Comparison of ENCODE assay signal across 14 cellular contexts in the genomic region with DNA sequence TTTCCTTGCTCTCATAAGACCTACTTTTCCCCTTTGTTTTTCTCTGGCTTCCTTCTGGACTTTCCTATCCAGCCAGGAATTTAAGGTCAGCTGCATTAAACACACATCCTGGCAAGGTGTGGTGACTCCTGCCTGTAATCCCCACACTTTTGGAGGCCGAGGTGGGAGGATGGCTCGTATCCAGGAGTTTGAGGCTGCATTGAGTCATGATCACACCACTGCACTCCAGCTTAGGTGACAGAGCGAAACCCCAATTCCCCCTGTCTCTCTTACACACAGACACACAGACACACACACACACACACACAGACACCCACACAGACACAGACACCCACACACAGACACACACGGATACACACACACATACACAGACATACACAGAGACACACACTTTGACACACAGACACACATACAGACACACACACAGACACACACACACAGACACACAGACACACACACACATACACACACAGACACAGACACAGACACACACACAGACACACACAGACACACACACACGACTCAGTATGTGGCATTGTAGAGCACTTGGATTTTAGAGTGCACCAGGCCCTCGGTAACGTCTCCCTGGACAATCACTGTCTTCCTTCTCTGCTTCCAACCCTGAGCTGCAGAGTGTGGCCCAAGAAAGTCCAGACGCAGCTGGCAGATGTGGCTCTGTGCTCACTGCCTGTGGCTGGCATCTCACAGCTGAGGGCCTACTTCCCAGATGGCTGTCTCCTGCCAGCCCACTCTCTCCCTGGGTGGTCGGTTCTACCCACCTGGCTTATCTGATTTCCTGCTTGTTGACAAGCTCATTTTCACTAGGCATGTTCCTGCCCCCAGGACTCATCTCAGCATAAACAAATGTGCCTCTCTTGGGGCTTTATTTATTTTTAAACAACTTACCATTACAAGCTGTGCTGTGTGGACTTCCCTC. TPM values are rescaled to one million over a fixed set of nuclear protein-coding genes. Genes with fewer than 3 reads are reported as not detected.
A peak's percentile ranks its signal among the peaks of the same experiment; 100 is the strongest.
DNase-seq lines count a peak whose midpoint lies in the region; FAIRE-seq and TF ChIP-seq lines count a peak whose summit lies in the region.
"Had no signal": no experiment of that assay in that cellular context is flagged by ENCODE, and none has a peak within 500 bp of the region (broad histone marks: within the 10 kb centered on the region; RNA-seq: fewer than 3 reads in every experiment).

No MANE protein-coding gene starts in this region.

- H3K9me3 ChIP-seq in mammary epithelial cell (replicated peaks; ENCODE audit: insufficient read depth, low read length) (no peaks in the 10 kb centered on the region), breast epithelium (no peaks in the 10 kb centered on the region)
- H3K9me3 ChIP-seq: ovary, suprapubic skin had no signal

- intact Hi-C loops in mammary epithelial cell (cut with micrococcal nuclease) (no loop called here), breast epithelium (cut with DNase I; ENCODE audit: low total_unique reads) (no loop called here)

- H3K27me3 ChIP-seq in mammary epithelial cell (ENCODE audit: insufficient read depth, low read length): no peaks in the 10 kb centered on the region
- H3K27me3 ChIP-seq in breast epithelium: no peaks in the 10 kb centered on the region
- H3K27me3 ChIP-seq: ovary, suprapubic skin had no signal

- DNase-seq in mammary epithelial cell (peak; percentile 24), breast epithelium (ENCODE audit: low spot score in 2 of 2) (no peak), NCI-H2171 (lab: John Stamatoyannopoulos, UW) (peak; percentile 44), fibroblast of mammary gland (ENCODE audit: low read depth) (peak; percentile 35), urothelium cell line (ENCODE audit: low spot score) (peak; percentile 23), AG08395 (ENCODE audit: low spot score) (no peak), cerebellar nuclear complex (lab: John Stamatoyannopoulos, UW) (no peak), activated gamma-delta T cell treated with Interleukin-2 at 50 U/mL for 16 hours (no peak)
- DNase-seq: amygdala; NK-92 treated with Interleukin-12 subunit alpha and Interleukin-12 subunit beta, amount 100 ng/mL, for 24 hours; ovary; SHP77 treated with DMSO at 0.1 percent for 48 hours had no signal

- no TSS peak for BruUV-seq in mammary epithelial cell (replicated peaks; lab: Mats Ljungman, UMichigan)

- H3K27ac ChIP-seq in mammary epithelial cell (ENCODE audit: insufficient read depth, low read depth, low read length): no peak overlapping the region
- H3K27ac ChIP-seq in breast epithelium: no peak overlapping the region
- H3K27ac ChIP-seq: ovary, suprapubic skin had no signal

- in situ Hi-C loops in mammary epithelial cell (cut with MboI; ENCODE audit: low sequenced_read_pairs in 2 of 2): no loop called here

- TF ChIP-seq POLR2A in breast epithelium (IDR thresholded peaks at IDR 0.05): no peak

- H3K4me1 ChIP-seq in mammary epithelial cell (ENCODE audit: insufficient read depth, low read length) (no peaks in the 10 kb centered on the region), breast epithelium (no peaks in the 10 kb centered on the region)
- H3K4me1 ChIP-seq: suprapubic skin had no signal

- FAIRE-seq in urothelium cell line (lab: Jason Lieb, UNC): no peak
- FAIRE-seq: GM12892 had no signal

- no peak overlapping the region for H3K4me2 ChIP-seq in mammary epithelial cell (ENCODE audit: insufficient read depth, low read depth, low read length)

- CTCF ChIA-PET in mammary epithelial cell (lab: Charles Lee; ENCODE audit: low non-redundant PET): no interaction called here

- H4K20me1 ChIP-seq in mammary epithelial cell (ENCODE audit: insufficient read depth, low read length): no peaks in the 10 kb centered on the region

- TF ChIP-seq CTCF in mammary epithelial cell (conservative IDR thresholded peaks at IDR 0.05 in 1 of 2, IDR thresholded peaks at IDR 0.05 in 1 of 2; ENCODE audit: extremely low read depth in 1 of 2, insufficient read depth in 1 of 2, low read depth in 1 of 2, low read length in 2 of 2) (no peak), breast epithelium (IDR thresholded peaks at IDR 0.05) (no peak), fibroblast of mammary gland (conservative IDR thresholded peaks at IDR 0.05; ENCODE audit: control insufficient read depth, insufficient read depth, low read depth, low read length) (no peak)

- H3K9ac ChIP-seq in mammary epithelial cell (ENCODE audit: insufficient read depth, low read length): no peak overlapping the region

- H2AFZ ChIP-seq in mammary epithelial cell (ENCODE audit: low read depth, low read length): no peak overlapping the region

- WGBS in mammary epithelial cell (ENCODE audit: low coverage, missing lambda C conversion rate): 67% methylated on average over 9 of the region's 9 CpGs

- H3K4me3 ChIP-seq in mammary epithelial cell (replicated peaks in 1 of 3; ENCODE audit: insufficient read depth in 1 of 3, low read depth in 2 of 3, low read length in 3 of 3): no peak overlapping the region
- H3K4me3 ChIP-seq in breast epithelium: no peak overlapping the region
- no peak overlapping the region for H3K4me3 ChIP-seq in fibroblast of mammary gland (ENCODE audit: control insufficient read depth, low read depth, low read length)
- H3K4me3 ChIP-seq: ovary, suprapubic skin had no signal

- no peaks in the 10 kb centered on the region for H3K79me2 ChIP-seq in mammary epithelial cell (ENCODE audit: insufficient read depth, low read length)

- H3K36me3 ChIP-seq in mammary epithelial cell (ENCODE audit: insufficient read depth, low read length) (no peaks in the 10 kb centered on the region), breast epithelium (no peaks in the 10 kb centered on the region)
- H3K36me3 ChIP-seq: ovary had no signal

- dilution Hi-C loops in mammary epithelial cell (cut with HindIII; ENCODE audit: low sequenced_read_pairs): no loop called here

RNA-seq across cellular contexts. Expression of gene NLRP1, which starts 39.0 kb away (rescaled TPM):
- total RNA-seq in mammary epithelial cell: 10 to 100 TPM; 27.3 to 48.3 TPM
- 6.6 TPM for polyA plus RNA-seq in mammary epithelial cell
- polyA minus RNA-seq in mammary epithelial cell: 10.7 TPM
- 10 to 100 TPM; 27.4 to 35.1 (median 29.6) TPM for total RNA-seq in breast epithelium

RNA-seq across cellular contexts. Expression of gene MIS12, which starts 59.0 kb away (rescaled TPM):
- total RNA-seq in mammary epithelial cell (10 to 100 TPM in 1 of 2 donors, 1 to 10 TPM in 1; 9.7 to 17.5 TPM), breast epithelium (10 to 100 TPM; 12.3 to 16.5 (median 14.1) TPM)
- 9.4 TPM for polyA plus RNA-seq in mammary epithelial cell
- polyA minus RNA-seq in mammary epithelial cell: 2.4 TPM

RNA-seq across cellular contexts. Expression of gene DERL2, which starts 59.3 kb away (rescaled TPM):
- total RNA-seq in mammary epithelial cell: 10 to 100 TPM; 25.8 to 64.5 TPM
- 49.1 TPM for polyA plus RNA-seq in mammary epithelial cell
- 21.6 TPM for polyA minus RNA-seq in mammary epithelial cell
- total RNA-seq in breast epithelium: 10 to 100 TPM; 27.2 to 50.1 (median 41.6) TPM

Comparison
In these comparisons a context has a peak if more than half of its experiments do, and no peak if none do; other contexts are left out.
1. DNase-seq: peak in mammary epithelial cell (single experiment), NCI-H2171 (single experiment), fibroblast of mammary gland (single experiment) and urothelium cell line (single experiment); none in breast epithelium (0 of 2), AG08395 (single experiment), cerebellar nuclear complex (0 of 2) and activated gamma-delta T cell treated with Interleukin-2 at 50 U/mL for 16 hours (single experiment).